Comparison of ENCODE assay signal across 10 cellular contexts in the genomic region with DNA sequence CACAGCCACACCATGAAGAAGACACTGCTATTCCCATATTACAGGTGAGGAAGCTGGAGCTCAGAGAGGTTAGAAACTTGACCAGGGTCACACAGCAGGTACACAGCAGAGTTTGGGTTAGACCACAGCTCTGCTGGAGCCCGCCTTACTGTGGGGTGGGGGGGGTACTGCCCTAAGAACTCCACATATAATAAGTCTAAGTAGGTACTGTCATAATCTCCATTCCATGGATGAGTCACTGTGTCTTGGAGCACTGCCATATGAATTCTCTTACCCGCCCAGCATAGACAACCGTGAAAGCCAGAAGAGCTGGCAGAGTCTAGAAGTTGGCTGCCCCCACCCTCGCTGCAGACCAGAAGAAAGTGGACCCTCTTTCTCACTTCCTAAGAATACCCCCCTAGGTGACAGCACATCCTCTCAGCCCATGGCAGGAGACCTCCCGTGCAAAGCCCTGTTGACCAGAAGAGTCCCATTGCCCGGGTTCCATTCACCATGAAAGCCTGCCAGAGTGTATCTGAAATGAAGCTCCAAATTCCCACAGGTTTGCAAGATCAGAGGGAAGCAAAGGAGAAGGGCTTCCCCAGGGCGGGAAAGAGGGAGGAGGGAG. TPM values are rescaled to one million over a fixed set of nuclear protein-coding genes. Genes with fewer than 3 reads are reported as not detected.
DNase-seq lines count a peak whose midpoint lies in the region; ATAC-seq and TF ChIP-seq lines count a peak whose summit lies in the region.
"Had no signal": no experiment of that assay in that cellular context is flagged by ENCODE, and none has a peak within 500 bp of the region (broad histone marks: within the 10 kb centered on the region; RNA-seq: fewer than 3 reads in every experiment).

No MANE protein-coding gene starts in this region.

- no peak overlapping the region for H3K9ac ChIP-seq in endodermal cell (ENCODE audit: extremely low read depth, low read length, poor library complexity, severe bottlenecking)

- H3K36me3 ChIP-seq in GM06990 (ENCODE audit: control insufficient read depth, insufficient read depth, low read length) (no peaks in the 10 kb centered on the region), endodermal cell (ENCODE audit: control insufficient read depth, insufficient read depth, low read length) (no peaks in the 10 kb centered on the region)

- H3K9me3 ChIP-seq in endodermal cell (ENCODE audit: control insufficient read depth, low read length): peaks cover 1% of the 10 kb centered on the region

- DNase-seq in GM06990 (ENCODE audit: extremely low read depth, insufficient read length): peak; percentile 36
- DNase-seq in OCI-M1 (lab: John Stamatoyannopoulos, UW): peak; percentile 73
- peak; percentile 68 to 81 for DNase-seq in erythroblast (lab: John Stamatoyannopoulos, UW)
- peak; percentile 81 for DNase-seq in renal cortical epithelial cell (ENCODE audit: low read depth)
- no peak for DNase-seq in endodermal cell
- DNase-seq in Kasumi-1 (lab: John Stamatoyannopoulos, UW): no peak
- DNase-seq in NOMO-1 (lab: John Stamatoyannopoulos, UW; ENCODE audit: unreplicated experiment in 2 of 2): no peak
- DNase-seq: T-helper 9 cell had no signal

- TF ChIP-seq POLR2A in erythroblast (IDR thresholded peaks at IDR 0.05; ENCODE audit: low read length): no peak
- no peak for TF ChIP-seq POLR2A in GM18505 (IDR thresholded peaks at IDR 0.05; ENCODE audit: borderline replicate concordance, extremely low read depth, insufficient read depth, insufficient read length)

- H3K9me3 Mint-ChIP-seq in endodermal cell: peaks cover under 1% of the 10 kb centered on the region

- H3K4me1 ChIP-seq in endodermal cell (ENCODE audit: control insufficient read depth, insufficient read depth, low read length): no peaks in the 10 kb centered on the region

- H3K4me3 ChIP-seq in GM06990 (replicated peaks; ENCODE audit: low read depth, low read length): no peak overlapping the region
- H3K4me3 ChIP-seq in endodermal cell (ENCODE audit: low read length): no peak overlapping the region

- no peak overlapping the region for H3K27ac ChIP-seq in endodermal cell (ENCODE audit: low read depth, low read length)

- no peaks in the 10 kb centered on the region for H3K4me1 Mint-ChIP-seq in endodermal cell

- ATAC-seq in GM18505 (IDR thresholded peaks at IDR 0.05; ENCODE audit: unreplicated experiment): no peak

- no peak overlapping the region for H3K4me3 Mint-ChIP-seq in endodermal cell

- no peak for TF ChIP-seq CTCF in GM06990 (IDR thresholded peaks at IDR 0.05; ENCODE audit: insufficient read depth, low read length, poor library complexity, severe bottlenecking)
- no peak for TF ChIP-seq CTCF in endodermal cell (conservative IDR thresholded peaks at IDR 0.05)

- H3K27ac Mint-ChIP-seq in endodermal cell: no peak overlapping the region

- peaks cover 5% of the 10 kb centered on the region for H3K27me3 Mint-ChIP-seq in endodermal cell (ENCODE audit: insufficient read depth)
- H3K27me3 Mint-ChIP-seq: IgD-negative memory B cell had no signal

- WGBS in endodermal cell (ENCODE audit: insufficient coverage in 1 of 2, insufficient read length in 1 of 2), 2 experiments: 90 to 96% methylated on average over 5 to 7 of the region's 7 CpGs

- H3K27me3 ChIP-seq in GM06990 (replicated peaks; ENCODE audit: control insufficient read depth, insufficient read depth, low read length) (no peaks in the 10 kb centered on the region), endodermal cell (ENCODE audit: control insufficient read depth, insufficient read depth, low read length, poor library complexity, severe bottlenecking) (no peaks in the 10 kb centered on the region)

- no peaks in the 10 kb centered on the region for H3K36me3 Mint-ChIP-seq in endodermal cell (ENCODE audit: low read depth)
- H3K36me3 Mint-ChIP-seq: IgD-negative memory B cell had no signal

RNA-seq across cellular contexts. Expression of a gene that starts 5.2 kb away (rescaled TPM):
- total RNA-seq in renal cortical epithelial cell: not detected in 2 replicates
- total RNA-seq in endodermal cell: not detected
- not detected for polyA plus RNA-seq in endodermal cell (2013, experiment 1 of 2)
- polyA plus RNA-seq in endodermal cell (2013, experiment 2 of 2): not detected

RNA-seq across cellular contexts. Expression of a gene that starts 14.6 kb away (rescaled TPM):
- 0.52 TPM in 1 of 2 replicates, not detected in the other for total RNA-seq in renal cortical epithelial cell
- total RNA-seq in endodermal cell: not detected
- not detected for polyA plus RNA-seq in endodermal cell (2013, experiment 1 of 2)
- not detected for polyA plus RNA-seq in endodermal cell (2013, experiment 2 of 2)
- polyA plus RNA-seq: IgD-negative memory B cell had no signal

RNA-seq across cellular contexts. Expression of a gene that starts 54.6 kb away (rescaled TPM):
- total RNA-seq in renal cortical epithelial cell (not detected in 2 replicates), endodermal cell (not detected)
- polyA plus RNA-seq in endodermal cell (2013, experiment 1 of 2): not detected
- not detected for polyA plus RNA-seq in endodermal cell (2013, experiment 2 of 2)
- polyA plus RNA-seq: IgD-negative memory B cell had no signal

Comparison
In these comparisons a context has a peak if more than half of its experiments do, and no peak if none do; other contexts are left out.
1. DNase-seq: peak in GM06990 (single experiment), OCI-M1 (single experiment), erythroblast (2 of 2) and renal cortical epithelial cell (single experiment); none in endodermal cell (single experiment), Kasumi-1 (0 of 2) and NOMO-1 (0 of 2).